ENCODE assay signal across 9 cellular contexts in the genomic region with DNA sequence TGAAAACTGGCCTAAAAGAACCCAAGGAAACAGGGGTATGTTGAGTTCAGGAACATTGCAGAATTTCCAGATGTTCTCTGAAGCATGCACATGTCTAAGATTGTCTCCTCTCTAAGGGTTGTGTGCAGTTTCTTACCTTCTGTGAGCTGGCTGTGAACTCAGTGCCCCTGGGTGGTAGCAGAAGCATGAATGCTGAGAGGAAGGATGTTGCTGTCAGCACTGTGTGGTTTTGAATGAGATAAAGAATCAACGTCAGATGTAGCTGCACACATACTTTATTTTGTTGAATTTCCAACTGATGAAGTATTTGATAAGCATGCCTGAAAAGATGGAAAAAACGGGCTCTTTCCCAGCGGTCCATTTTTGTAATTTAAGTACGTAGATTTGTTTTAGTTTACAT. TPM values are rescaled to one million over a fixed set of nuclear protein-coding genes. Genes with fewer than 3 reads are reported as not detected.
DNase-seq lines count a peak whose midpoint lies in the region; ATAC-seq, FAIRE-seq and TF ChIP-seq lines count a peak whose summit lies in the region.
"Had no signal": no experiment of that assay in that cellular context is flagged by ENCODE, and none has a peak within 500 bp of the region (broad histone marks: within the 10 kb centered on the region; RNA-seq: fewer than 3 reads in every experiment).

No MANE protein-coding gene starts in this region.

- H3K4me3 ChIP-seq in right lobe of liver, result no peak overlapping the region
- H3K4me3 ChIP-seq in HepG2 (replicated peaks in 1 of 3; ENCODE audit: insufficient read depth in 1 of 3, low read depth in 2 of 3, low read length in 3 of 3), result no peak overlapping the region
- no peak overlapping the region for H3K4me3 ChIP-seq in effector memory CD4-positive, alpha-beta T cell (ENCODE audit: insufficient read depth, low read depth, low read length, poor library complexity, severe bottlenecking)
- H3K4me3 ChIP-seq in thymus (ENCODE audit: low read length), result peak overlapping the region; percentile 0
- no peak overlapping the region for H3K4me3 ChIP-seq in lower leg skin (ENCODE audit: low read depth, poor library complexity, severe bottlenecking)

- H3K36me3 ChIP-seq in right lobe of liver (no peaks in the 10 kb centered on the region), HepG2 (replicated peaks in 1 of 2; ENCODE audit: control insufficient read depth in 1 of 2, insufficient read depth in 2 of 2, low read length in 2 of 2) (no peaks in the 10 kb centered on the region), thymus (ENCODE audit: control insufficient read depth, insufficient read depth) (no peaks in the 10 kb centered on the region)
- H3K36me3 ChIP-seq in effector memory CD4-positive, alpha-beta T cell (ENCODE audit: control insufficient read depth, insufficient read depth, low read length), result no peaks in the 10 kb centered on the region

- H3K4me1 ChIP-seq in right lobe of liver (no peaks in the 10 kb centered on the region), HepG2 (ENCODE audit: insufficient read depth, low read length) (peaks cover 5% of the 10 kb centered on the region; the same call in 1 of the 2 replicates), thymus (ENCODE audit: control insufficient read depth, insufficient read depth, low read length) (peaks cover 23% of the 10 kb centered on the region)
- peaks cover 24% of the 10 kb centered on the region for H3K4me1 ChIP-seq in effector memory CD4-positive, alpha-beta T cell (ENCODE audit: control insufficient read depth, insufficient read depth, low read length, poor library complexity, severe bottlenecking)

- peak overlapping the region; percentile 96 for H3K27ac Mint-ChIP-seq in activated CD4-positive, alpha-beta T cell treated with anti-CD3 and anti-CD28 coated beads, Interleukin-2, amount 10 ng/mL, durations not matched to agents 7 days and 5 days

- no peak for DNase-seq in right lobe of liver
- no peak for DNase-seq in HepG2 (ENCODE audit: low spot score)
- DNase-seq in activated CD4-positive, alpha-beta T cell treated with anti-CD3 and anti-CD28 coated beads, Interleukin-2, amount 10 ng/mL, durations not matched to agents 7 days and 5 days, result peak; percentile 75
- DNase-seq in effector memory CD4-positive, alpha-beta T cell, result peak; percentile 14 to 34 (median 24)
- DNase-seq in lower leg skin (ENCODE audit: low spot score in 2 of 2), result no peak

- peak; percentile 39 to 68 (median 54) for ATAC-seq in right lobe of liver
- ATAC-seq in HepG2, result no peak
- no peak for ATAC-seq in GM18520 (IDR thresholded peaks at IDR 0.05; ENCODE audit: unreplicated experiment)
- no peak for ATAC-seq in HG02970 (IDR thresholded peaks at IDR 0.05; ENCODE audit: low FRiP score, unreplicated experiment)
- ATAC-seq: Panc1 had no signal

- POLR2A ChIA-PET in HepG2 (lab: Yijun Ruan, JAX), result no interaction called here
- POLR2A ChIA-PET in activated CD4-positive, alpha-beta T cell treated with anti-CD3 and anti-CD28 coated beads, Interleukin-2, amount 10 ng/mL, durations not matched to agents 7 days and 5 days (lab: Charles Lee), result no interaction called here

- H3K27me3 Mint-ChIP-seq in activated CD4-positive, alpha-beta T cell treated with anti-CD3 and anti-CD28 coated beads, Interleukin-2, amount 10 ng/mL, durations not matched to agents 7 days and 5 days, result no peaks in the 10 kb centered on the region

- peak overlapping the region; percentile 28 for H3K4me3 Mint-ChIP-seq in activated CD4-positive, alpha-beta T cell treated with anti-CD3 and anti-CD28 coated beads, Interleukin-2, amount 10 ng/mL, durations not matched to agents 7 days and 5 days

- no peaks in the 10 kb centered on the region for H4K20me1 ChIP-seq in HepG2 (ENCODE audit: insufficient read depth, low read length)

- H2AFZ ChIP-seq in HepG2 (ENCODE audit: low read length), result no peak overlapping the region

- H3K9me3 Mint-ChIP-seq in activated CD4-positive, alpha-beta T cell treated with anti-CD3 and anti-CD28 coated beads, Interleukin-2, amount 10 ng/mL, durations not matched to agents 7 days and 5 days, result peaks cover 8% of the 10 kb centered on the region

- no peaks in the 10 kb centered on the region for H3K79me2 ChIP-seq in HepG2 (ENCODE audit: insufficient read depth, low read length)

- H3K27me3 ChIP-seq in right lobe of liver (no peaks in the 10 kb centered on the region), HepG2 (ENCODE audit: control insufficient read depth in 1 of 2, insufficient read depth in 2 of 2, low read length in 2 of 2) (peaks cover 0 to 2% of the 10 kb centered on the region in 2 experiments; a peak in 2 of 5 replicates), thymus (ENCODE audit: control insufficient read depth, insufficient read depth) (no peaks in the 10 kb centered on the region)
- no peaks in the 10 kb centered on the region for H3K27me3 ChIP-seq in effector memory CD4-positive, alpha-beta T cell (replicated peaks; ENCODE audit: control insufficient read depth, insufficient read depth, low read length, poor library complexity, severe bottlenecking)

- TF ChIP-seq POLR2A in right lobe of liver (IDR thresholded peaks at IDR 0.05) (no peak), HepG2 (IDR thresholded peaks at IDR 0.05; ENCODE audit: insufficient read depth in 1 of 2, low read depth in 2 of 2, low read length in 2 of 2) (no peak), lower leg skin (IDR thresholded peaks at IDR 0.05) (no peak)

- TF ChIP-seq CTCF in right lobe of liver (IDR thresholded peaks at IDR 0.05) (no peak), HepG2 (CRISPR knock-in tag; IDR thresholded peaks at IDR 0.05) (no peak), lower leg skin (IDR thresholded peaks at IDR 0.05) (no peak)

- H3K4me1 Mint-ChIP-seq in activated CD4-positive, alpha-beta T cell treated with anti-CD3 and anti-CD28 coated beads, Interleukin-2, amount 10 ng/mL, durations not matched to agents 7 days and 5 days, result peaks cover 50% of the 10 kb centered on the region

- in situ Hi-C loops in HepG2 (cut with HindIII; ENCODE audit: extremely low pct_ligation_motif_present, low pct_unique_long_range_greater_than_20kb), result no loop called here

- no peak for TF ChIP-seq RAD21 in HepG2 (CRISPR knock-in tag; IDR thresholded peaks at IDR 0.05)

- H3K36me3 Mint-ChIP-seq in activated CD4-positive, alpha-beta T cell treated with anti-CD3 and anti-CD28 coated beads, Interleukin-2, amount 10 ng/mL, durations not matched to agents 7 days and 5 days (ENCODE audit: low read depth), result peaks cover under 1% of the 10 kb centered on the region

- TF ChIP-seq EP300 in HepG2 (IDR thresholded peaks at IDR 0.05; ENCODE audit: low read depth in 2 of 2, low read length in 2 of 2) (no peak), HepG2 (CRISPR knock-in tag; IDR thresholded peaks at IDR 0.05; ENCODE audit: borderline replicate concordance) (no peak)

- 41% methylated on average over 4 of the region's 4 CpGs for WGBS in right lobe of liver (ENCODE audit: insufficient coverage, low coverage, low lambda C conversion rate, missing lambda C conversion rate)
- WGBS in HepG2 (ENCODE audit: low lambda C conversion rate), result 39% methylated on average over 4 of the region's 4 CpGs
- 2% methylated on average over 4 of the region's 4 CpGs for WGBS in thymus
- WGBS in lower leg skin, 2 donors, result 55% methylated on average over 4 of the region's 4 CpGs

- no peaks in the 10 kb centered on the region for H3K9me3 ChIP-seq in right lobe of liver
- no peaks in the 10 kb centered on the region for H3K9me3 ChIP-seq in HepG2 (ENCODE audit: low read length)
- no peaks in the 10 kb centered on the region for H3K9me3 ChIP-seq in effector memory CD4-positive, alpha-beta T cell (ENCODE audit: control insufficient read depth, low read length)
- no peaks in the 10 kb centered on the region for H3K9me3 ChIP-seq in thymus (ENCODE audit: control insufficient read depth)

- FAIRE-seq in HepG2 (lab: Jason Lieb, UNC), result no peak

- H3K27ac ChIP-seq in right lobe of liver (no peak overlapping the region), HepG2 (ENCODE audit: extremely low read length, insufficient read depth, low read length) (no peak overlapping the region), thymus (ENCODE audit: low read depth) (peak overlapping the region; percentile 86)
- H3K27ac ChIP-seq in effector memory CD4-positive, alpha-beta T cell (ENCODE audit: insufficient read depth, low read length, poor library complexity, severe bottlenecking), result no peak overlapping the region

- H3K9ac ChIP-seq in HepG2 (ENCODE audit: insufficient read depth, low read depth, low read length), result no peak overlapping the region

- no TSS peak for BruUV-seq in HepG2 (replicated peaks; lab: Mats Ljungman, UMichigan)

- intact Hi-C loops in right lobe of liver (cut with DNase I) (no loop called here), HepG2 (cut with micrococcal nuclease; ENCODE audit: unreplicated experiment) (no loop called here), lower leg skin (cut with DNase I; ENCODE audit: low total_unique reads) (no loop called here)

- CTCF ChIA-PET in HepG2 (lab: Yijun Ruan, JAX; ENCODE audit: low intra/inter-chr PET ratio, low total read pairs), result no interaction called here
- CTCF ChIA-PET in activated CD4-positive, alpha-beta T cell treated with anti-CD3 and anti-CD28 coated beads, Interleukin-2, amount 10 ng/mL, durations not matched to agents 7 days and 5 days (lab: Charles Lee), result interaction anchor here (0.7 to 1.6 kb wide), 8 partner anchors 10 to 39 kb away, joined by 3 to 5 read pairs (median 4); no protein-coding TSS in a partner anchor

- H3K4me2 ChIP-seq in HepG2 (ENCODE audit: low read depth, low read length), result no peak overlapping the region

RNA-seq across cellular contexts. Expression of a gene that starts 23.8 kb away (rescaled TPM):
- total RNA-seq in right lobe of liver (1 to 10 TPM in 4 of 6 experiments, under 1 TPM in 2; 0.74 to 8.4 (median 3.3) TPM), HepG2 (2016; rRNA removed; fragmentation: Illumina TruSeq; extraction: Trizol) (not detected in 2 replicates), lower leg skin (1 to 10 TPM in 1 of 4 donors, under 1 TPM in 3; 0.08 to 1.1 (median 0.21) TPM)
- total RNA-seq in HepG2 (2016; cell fraction: cytosol; rRNA removed; fragmentation: Illumina TruSeq; extraction: Trizol; ENCODE audit: low read depth), result not detected in 2 replicates
- not detected in 2 replicates for total RNA-seq in HepG2 (2016; cell fraction: insoluble cytoplasmic fraction; rRNA removed; fragmentation: Illumina TruSeq; extraction: Trizol)
- not detected in 2 replicates for total RNA-seq in HepG2 (2016; cell fraction: membrane; rRNA removed; fragmentation: Illumina TruSeq; extraction: Trizol)
- not detected in 2 replicates for total RNA-seq in HepG2 (2016; cell fraction: nucleus; rRNA removed; fragmentation: Illumina TruSeq; extraction: Trizol)
- polyA plus RNA-seq in HepG2 (2011; rRNA removed) (not detected in 2 replicates), thymus (31.0 TPM)
- not detected in 2 replicates for polyA plus RNA-seq in HepG2 (2011; cell fraction: cytosol; rRNA removed)
- polyA plus RNA-seq in HepG2 (2011; cell fraction: nucleus; rRNA removed), result 0.02 TPM in 1 of 2 replicates, not detected in the other
- not detected in 2 replicates for polyA plus RNA-seq in HepG2 (2012)
- polyA plus RNA-seq in HepG2 (2016; cell fraction: cytosol; fragmentation: Illumina TruSeq; extraction: Trizol; ENCODE audit: low read depth), result not detected in 2 replicates
- not detected in 2 replicates for polyA plus RNA-seq in HepG2 (2016; cell fraction: insoluble cytoplasmic fraction; fragmentation: Illumina TruSeq; extraction: Trizol; ENCODE audit: low read depth)
- polyA plus RNA-seq in HepG2 (2016; cell fraction: membrane; fragmentation: Illumina TruSeq; extraction: Trizol; ENCODE audit: low read depth), result not detected in 2 replicates
- polyA plus RNA-seq in HepG2 (2016; cell fraction: nucleus; fragmentation: Illumina TruSeq; extraction: Trizol; ENCODE audit: insufficient read depth, low read depth), result not detected in 2 replicates
- polyA minus RNA-seq in HepG2 (2011; rRNA and poly(A)+ RNA removed; ENCODE audit: low replicate concordance), result 0.07 TPM in 1 of 2 replicates, not detected in the other
- not detected in 2 replicates for polyA minus RNA-seq in HepG2 (2011; cell fraction: cytosol; rRNA and poly(A)+ RNA removed)
- not detected in 2 replicates for polyA minus RNA-seq in HepG2 (2011; cell fraction: nucleus; rRNA and poly(A)+ RNA removed)
- total RNA-seq in activated CD4-positive, alpha-beta T cell treated with anti-CD3 and anti-CD28 coated beads, Interleukin-2, amount 10 ng/mL, durations not matched to agents 7 days and 5 days, result 10 to 100 TPM; 87.4 to 95.3 TPM

RNA-seq across cellular contexts. Expression of a gene that starts 51.5 kb away (rescaled TPM):
- 1 to 10 TPM; 2.7 to 5.3 (median 4.3) TPM for total RNA-seq in right lobe of liver
- 0.22 and 0.49 TPM in 2 replicates for total RNA-seq in HepG2 (2016; rRNA removed; fragmentation: Illumina TruSeq; extraction: Trizol)
- 0.30 and 0.62 TPM in 2 replicates for total RNA-seq in HepG2 (2016; cell fraction: cytosol; rRNA removed; fragmentation: Illumina TruSeq; extraction: Trizol; ENCODE audit: low read depth)
- 0.12 and 0.26 TPM in 2 replicates for total RNA-seq in HepG2 (2016; cell fraction: insoluble cytoplasmic fraction; rRNA removed; fragmentation: Illumina TruSeq; extraction: Trizol)
- 0.53 and 0.83 TPM in 2 replicates for total RNA-seq in HepG2 (2016; cell fraction: membrane; rRNA removed; fragmentation: Illumina TruSeq; extraction: Trizol)
- not detected in 2 replicates for total RNA-seq in HepG2 (2016; cell fraction: nucleus; rRNA removed; fragmentation: Illumina TruSeq; extraction: Trizol)
- polyA plus RNA-seq in HepG2 (2011; rRNA removed), result 0.09 and 0.10 TPM in 2 replicates
- 0.15 and 0.23 TPM in 2 replicates for polyA plus RNA-seq in HepG2 (2011; cell fraction: cytosol; rRNA removed)
- not detected in 2 replicates for polyA plus RNA-seq in HepG2 (2011; cell fraction: nucleus; rRNA removed)
- 0.16 and 0.30 TPM in 2 replicates for polyA plus RNA-seq in HepG2 (2012)
- polyA plus RNA-seq in HepG2 (2016; cell fraction: cytosol; fragmentation: Illumina TruSeq; extraction: Trizol; ENCODE audit: low read depth), result 0.53 and 0.61 TPM in 2 replicates
- 0.44 TPM in 1 of 2 replicates, not detected in the other for polyA plus RNA-seq in HepG2 (2016; cell fraction: insoluble cytoplasmic fraction; fragmentation: Illumina TruSeq; extraction: Trizol; ENCODE audit: low read depth)
- 0.40 and 0.46 TPM in 2 replicates for polyA plus RNA-seq in HepG2 (2016; cell fraction: membrane; fragmentation: Illumina TruSeq; extraction: Trizol; ENCODE audit: low read depth)
- polyA plus RNA-seq in HepG2 (2016; cell fraction: nucleus; fragmentation: Illumina TruSeq; extraction: Trizol; ENCODE audit: insufficient read depth, low read depth), result 0.23 TPM in 1 of 2 replicates, not detected in the other
- polyA minus RNA-seq in HepG2 (2011; rRNA and poly(A)+ RNA removed; ENCODE audit: low replicate concordance), result not detected in 2 replicates
- polyA minus RNA-seq in HepG2 (2011; cell fraction: cytosol; rRNA and poly(A)+ RNA removed), result not detected in 2 replicates
- 0.26 and 0.37 TPM in 2 replicates for polyA minus RNA-seq in HepG2 (2011; cell fraction: nucleus; rRNA and poly(A)+ RNA removed)
- total RNA-seq in activated CD4-positive, alpha-beta T cell treated with anti-CD3 and anti-CD28 coated beads, Interleukin-2, amount 10 ng/mL, durations not matched to agents 7 days and 5 days, result 1 to 10 TPM in 1 of 2 experiments, under 1 TPM in 1; 0.82 to 1.0 TPM
- polyA plus RNA-seq in thymus, result 2.9 TPM
- 1 to 10 TPM; 3.7 to 6.7 (median 5.7) TPM for total RNA-seq in lower leg skin

Comparison
In these comparisons a context has a peak if more than half of its experiments do, and no peak if none do; other contexts are left out.
1. ATAC-seq: peak in right lobe of liver (4 of 4); none in HepG2 (single experiment), GM18520 (single experiment) and HG02970 (single experiment).
2. DNase-seq: peak in activated CD4-positive, alpha-beta T cell treated with anti-CD3 and anti-CD28 coated beads, Interleukin-2, amount 10 ng/mL, durations not matched to agents 7 days and 5 days (single experiment) and effector memory CD4-positive, alpha-beta T cell (3 of 3); none in right lobe of liver (0 of 3), HepG2 (single experiment) and lower leg skin (0 of 2).
3. RNA of a gene that starts 23.8 kb away (total RNA-seq): 87.4 to 95.3 TPM in activated CD4-positive, alpha-beta T cell treated with anti-CD3 and anti-CD28 coated beads, Interleukin-2, amount 10 ng/mL, durations not matched to agents 7 days and 5 days; 0.74 to 8.4 TPM in right lobe of liver, 0.08 to 1.1 TPM in lower leg skin and not detected in HepG2; every median in the first group is over 4 times any median in the second.